16 cellular contexts compared by ENCODE assay signal in the genomic region with DNA sequence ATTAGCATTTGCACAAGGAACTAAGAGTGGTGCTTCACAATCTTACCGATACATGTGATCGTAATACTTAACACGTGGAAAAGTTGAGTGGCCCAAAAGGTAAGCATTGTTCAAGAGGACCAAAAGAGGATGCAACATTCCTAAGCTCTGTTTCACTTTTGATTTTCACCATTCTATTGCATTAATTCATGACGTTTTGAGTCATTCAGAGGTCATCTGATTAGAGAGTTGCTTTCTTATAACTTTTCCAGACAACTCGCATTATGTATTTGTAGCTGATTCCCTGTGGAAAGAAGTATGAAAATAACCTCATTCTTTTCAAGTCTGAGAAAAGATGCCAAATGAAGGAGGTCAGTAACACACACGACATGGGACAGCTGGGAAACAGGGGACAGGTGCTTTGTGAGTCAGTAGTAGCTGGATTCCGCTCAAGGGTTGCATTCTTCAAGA.
DNase-seq lines count a peak whose midpoint lies in the region; ATAC-seq, FAIRE-seq and TF ChIP-seq lines count a peak whose summit lies in the region.
"Had no signal": no experiment of that assay in that cellular context is flagged by ENCODE, and none has a peak within 500 bp of the region (broad histone marks: within the 10 kb centered on the region; RNA-seq: fewer than 3 reads in every experiment).

No MANE protein-coding gene starts in this region.

- intact Hi-C loops in PC-3 (cut with micrococcal nuclease): loop anchor here (2.0 kb wide), 1 partner anchor 154 kb away; no protein-coding TSS in a partner anchor

- BruUV-seq in PC-3 (replicated peaks; lab: Mats Ljungman, UMichigan): no TSS peak

- FAIRE-seq in frontal cortex (lab: Jason Lieb, UNC): no peak

- H3K4me3 ChIP-seq in PC-3 (ENCODE audit: low read length) (peak overlapping the region; percentile 21; the same call in 1 of the 2 replicates), mesenchymal stem cell (ENCODE audit: insufficient read depth in 1 of 2, low read depth in 1 of 2, low read length in 2 of 2) (no peak overlapping the region)
- H3K4me3 ChIP-seq: tibial nerve had no signal

- H2AFZ ChIP-seq in PC-3 (ENCODE audit: low read length) (no peak overlapping the region), mesenchymal stem cell (ENCODE audit: low read depth, low read length) (no peak overlapping the region)

- peaks cover 6% of the 10 kb centered on the region for H3K36me3 Mint-ChIP-seq in chondrocyte (ENCODE audit: low read depth)

- no peak overlapping the region for H4K91ac ChIP-seq in mesenchymal stem cell (ENCODE audit: low read length)

- H3K27me3 Mint-ChIP-seq in chondrocyte (ENCODE audit: low read depth): no peaks in the 10 kb centered on the region
- H3K27me3 Mint-ChIP-seq: activated CD4-positive, alpha-beta T cell treated with anti-CD3 and anti-CD28 coated beads, Interleukin-2, amount 10 ng/mL, durations not matched to agents 24 days and 14 days had no signal

- no peaks in the 10 kb centered on the region for H4K20me1 ChIP-seq in PC-3 (ENCODE audit: low read length)

- H3K4me1 Mint-ChIP-seq in chondrocyte (ENCODE audit: low read depth): peaks cover 52% of the 10 kb centered on the region
- H3K4me1 Mint-ChIP-seq: activated CD4-positive, alpha-beta T cell treated with anti-CD3 and anti-CD28 coated beads, Interleukin-2, amount 10 ng/mL, durations not matched to agents 24 days and 14 days had no signal

- H3K27me3 ChIP-seq in PC-3 (ENCODE audit: low read length) (no peaks in the 10 kb centered on the region), mesenchymal stem cell (ENCODE audit: control insufficient read depth in 1 of 2, insufficient read depth in 1 of 2, low read length in 2 of 2) (no peaks in the 10 kb centered on the region)
- H3K27me3 ChIP-seq: tibial nerve had no signal

- peak overlapping the region; percentile 11 for H3K27ac Mint-ChIP-seq in chondrocyte (ENCODE audit: unreplicated experiment)
- H3K27ac Mint-ChIP-seq: activated CD4-positive, alpha-beta T cell treated with anti-CD3 and anti-CD28 coated beads, Interleukin-2, amount 10 ng/mL, durations not matched to agents 24 days and 14 days; T-helper 1 cell treated with Interleukin-12 subunit alpha and Interleukin-12 subunit beta and Interleukin-4 antibody, amounts not matched to agents 30 μg/mL and 1 μg/mL, for 36 hours had no signal

- CTCF ChIA-PET in PC-3 (lab: Charles Lee): interaction anchor here (0.5 to 1.0 kb wide), 2 partner anchors 32 to 45 kb away, joined by 3 read pairs; no protein-coding TSS in a partner anchor

- H3K36me3 ChIP-seq in PC-3 (ENCODE audit: low read depth, low read length) (peaks cover 21% of the 10 kb centered on the region), mesenchymal stem cell (ENCODE audit: control insufficient read depth in 1 of 2, insufficient read depth in 2 of 2, low read depth in 1 of 2, low read length in 2 of 2) (no peaks in the 10 kb centered on the region)
- H3K36me3 ChIP-seq: tibial nerve had no signal

- peaks cover 17% of the 10 kb centered on the region for H3K9me3 Mint-ChIP-seq in chondrocyte (ENCODE audit: low read depth)

- no peaks in the 10 kb centered on the region for H3K79me2 ChIP-seq in PC-3 (ENCODE audit: low read length)

- H3K27ac ChIP-seq in PC-3 (ENCODE audit: low read length) (peak overlapping the region; percentile 98), mesenchymal stem cell (ENCODE audit: low read length, poor library complexity, severe bottlenecking) (peak overlapping the region; percentile 44)
- H3K27ac ChIP-seq: tibial nerve had no signal

- H3K79me1 ChIP-seq in mesenchymal stem cell (replicated peaks; ENCODE audit: low read length, poor library complexity, severe bottlenecking): no peaks in the 10 kb centered on the region

- ATAC-seq in PC-3: peak; percentile 29
- no peak for ATAC-seq in GM18519 (IDR thresholded peaks at IDR 0.05; ENCODE audit: low FRiP score, unreplicated experiment)

- H4K8ac ChIP-seq in mesenchymal stem cell (ENCODE audit: low read length): no peak overlapping the region

- no peak for TF ChIP-seq CTCF in PC-3 (conservative IDR thresholded peaks at IDR 0.05; ENCODE audit: low read depth, low read length)
- TF ChIP-seq CTCF in chondrocyte (IDR thresholded peaks at IDR 0.05): no peak

- H3K4me1 ChIP-seq in PC-3 (ENCODE audit: insufficient read depth, low read length) (peaks cover 62% of the 10 kb centered on the region), mesenchymal stem cell (ENCODE audit: control insufficient read depth, insufficient read depth, low read depth, low read length) (peaks cover 2% of the 10 kb centered on the region)
- H3K4me1 ChIP-seq: tibial nerve had no signal

- no peaks in the 10 kb centered on the region for H3K9me2 ChIP-seq in PC-3 (replicated peaks; ENCODE audit: low read length)

- peak overlapping the region; percentile 82 for H3K9ac ChIP-seq in PC-3 (ENCODE audit: low read length)
- H3K9ac ChIP-seq in mesenchymal stem cell (ENCODE audit: low read length): no peak overlapping the region

- H2BK12ac ChIP-seq in mesenchymal stem cell (ENCODE audit: low read length in 2 of 2): no peak overlapping the region

- H2AK5ac ChIP-seq in mesenchymal stem cell (ENCODE audit: low read length, severe bottlenecking): no peak overlapping the region

- H3K23ac ChIP-seq in mesenchymal stem cell (ENCODE audit: low read length in 2 of 2): no peak overlapping the region

- peak; percentile 69 for DNase-seq in EH (ENCODE audit: low read depth)
- DNase-seq in PC-3: peak; percentile 94
- no peak for DNase-seq in chondrocyte (ENCODE audit: low spot score)
- DNase-seq in mesenchymal stem cell: peak; percentile 77
- DNase-seq in NOMO-1 treated with dmso at 0.1 percent for 144 hours (lab: John Stamatoyannopoulos, UW; ENCODE audit: unreplicated experiment): no peak
- no peak for DNase-seq in NCI-H1092 treated with DMSO at 0.1 percent for 48 hours (lab: John Stamatoyannopoulos, UW)
- DNase-seq in frontal cortex (ENCODE audit: low spot score in 2 of 2): no peak
- DNase-seq: activated CD4-positive, alpha-beta T cell treated with anti-CD3 and anti-CD28 coated beads, Interleukin-2, amount 10 ng/mL, durations not matched to agents 24 days and 14 days; AML-193; amygdala; NCI-H1436; NCI-H345; stimulated activated CD4-positive, alpha-beta T cell treated with anti-CD3 and anti-CD28 coated beads, Interleukin-2, amount 100 ng/mL, for 24 hours had no signal

- peaks cover 26% of the 10 kb centered on the region for H3K9me3 ChIP-seq in PC-3 (ENCODE audit: low read length)
- peaks cover 18% of the 10 kb centered on the region for H3K9me3 ChIP-seq in mesenchymal stem cell (ENCODE audit: control insufficient read depth, low read length)

- H3K18ac ChIP-seq in mesenchymal stem cell (ENCODE audit: low read depth in 1 of 2, low read length in 2 of 2): no peak overlapping the region

- H3K14ac ChIP-seq in mesenchymal stem cell (ENCODE audit: low read length in 2 of 2): no peak overlapping the region

- H3K4ac ChIP-seq in mesenchymal stem cell (ENCODE audit: low read depth in 1 of 2, low read length in 2 of 2): no peak overlapping the region

- no peak overlapping the region for H2BK5ac ChIP-seq in mesenchymal stem cell (ENCODE audit: low read depth, low read length, poor library complexity, severe bottlenecking)

- no peak overlapping the region for H2BK15ac ChIP-seq in mesenchymal stem cell (ENCODE audit: low read depth, poor library complexity, severe bottlenecking)

- 52% methylated on average over 5 of the region's 7 CpGs for WGBS in mesenchymal stem cell

- peak overlapping the region; percentile 71 for H3K4me2 ChIP-seq in PC-3 (ENCODE audit: low read length)
- no peak overlapping the region for H3K4me2 ChIP-seq in mesenchymal stem cell (ENCODE audit: low read length, poor library complexity, severe bottlenecking)

- H3F3A ChIP-seq in PC-3 (ENCODE audit: low read length, unreplicated experiment): peaks cover 10% of the 10 kb centered on the region

- no peak overlapping the region for H2BK120ac ChIP-seq in mesenchymal stem cell (ENCODE audit: low read depth, low read length)

- POLR2A ChIA-PET in PC-3 (lab: Charles Lee; ENCODE audit: unreplicated experiment): interaction anchor here (0.9 kb wide), 1 partner anchor 241 kb away, joined by 4 read pairs; no protein-coding TSS in a partner anchor

- no peak overlapping the region for H3K4me3 Mint-ChIP-seq in chondrocyte (ENCODE audit: unreplicated experiment)
- H3K4me3 Mint-ChIP-seq: activated CD4-positive, alpha-beta T cell treated with anti-CD3 and anti-CD28 coated beads, Interleukin-2, amount 10 ng/mL, durations not matched to agents 24 days and 14 days; T-helper 1 cell treated with Interleukin-12 subunit alpha and Interleukin-12 subunit beta and Interleukin-4 antibody, amounts not matched to agents 30 μg/mL and 1 μg/mL, for 36 hours had no signal

Comparison
In these comparisons a context has a peak if more than half of its experiments do, and no peak if none do; other contexts are left out.
1. DNase-seq: peak in EH (single experiment), PC-3 (single experiment) and mesenchymal stem cell (single experiment); none in chondrocyte (single experiment), NOMO-1 treated with dmso at 0.1 percent for 144 hours (single experiment), NCI-H1092 treated with DMSO at 0.1 percent for 48 hours (single experiment) and frontal cortex (0 of 2).